2 cellular contexts compared by ENCODE assay signal in the genomic region with DNA sequence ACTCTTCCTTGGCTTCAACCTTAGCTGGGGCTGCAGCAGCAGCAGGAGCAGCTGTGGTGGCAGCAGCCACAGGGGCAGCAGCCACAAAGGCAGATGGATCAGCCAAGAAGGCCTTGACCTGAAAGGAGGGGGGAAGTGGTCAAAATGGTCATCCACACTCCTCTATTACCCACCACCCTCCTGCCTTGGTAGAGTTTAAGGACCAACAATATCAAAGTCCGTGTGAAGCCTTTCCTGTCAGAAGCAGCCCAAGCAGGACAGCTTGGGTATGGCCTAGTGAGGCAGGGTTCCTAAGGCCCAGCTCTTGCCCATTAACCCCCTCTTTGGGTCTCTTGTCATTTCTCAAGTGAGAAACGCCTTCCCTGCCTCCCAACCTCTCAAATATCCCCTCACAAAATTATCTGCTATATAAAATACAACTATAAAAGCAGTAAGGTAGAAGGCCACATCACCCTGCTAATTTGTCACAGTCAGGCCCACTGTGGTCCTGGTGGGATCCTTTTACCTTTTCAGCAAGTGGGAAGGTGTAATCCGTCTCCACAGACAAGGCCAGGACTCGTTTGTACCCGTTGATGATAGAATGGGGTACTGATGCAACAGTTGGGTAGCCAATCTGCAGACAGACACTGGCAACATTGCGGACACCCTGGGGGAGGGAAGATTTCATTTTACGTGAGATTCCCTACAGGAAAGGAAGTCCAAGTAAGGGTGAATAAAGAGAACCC.
TF ChIP-seq lines count a peak whose summit lies in the region.
"Not testable (repeated sequence)": the region's sequence is repeated elsewhere in the genome, so short reads cannot be mapped to it uniquely, and the experiment has no call there.

No MANE protein-coding gene starts in this region.

TF ChIP-seq in K562, 482 proteins besides CTCF, POLR2A, EP300 and RAD21:
- TF ChIP-seq FOXM1 (IDR thresholded peaks at IDR 0.05; ENCODE audit: low read depth), result not testable (repeated sequence)
- TF ChIP-seq FOXM1 (CRISPR knock-in tag; IDR thresholded peaks at IDR 0.05; ENCODE audit: low read depth) (0 out of 2 replicates have a peak, but pooled peaks have one; percentile 29), POLR2B (IDR thresholded peaks at IDR 0.05; ENCODE audit: low read depth, partially characterized antibody) (peak; percentile 31), SUPT5H (IDR thresholded peaks at IDR 0.05) (peak; percentile 66), ZNF347 (CRISPR knock-in tag; IDR thresholded peaks at IDR 0.05; ENCODE audit: low read depth) (peak; percentile 60; the same call in 1 of the 2 replicates), TEAD1 (CRISPR knock-in tag; IDR thresholded peaks at IDR 0.05) (peak in 1 of 2 experiments; percentile 66; a peak in 1 of 4 replicates), ZNF717 (CRISPR knock-in tag; IDR thresholded peaks at IDR 0.05) (0 out of 2 replicates have a peak, but pooled peaks have one; percentile 34), ZNF253 (CRISPR knock-in tag; conservative IDR thresholded peaks at IDR 0.05) (0 out of 2 replicates have a peak, but pooled peaks have one; percentile 26), KLF10 (CRISPR knock-in tag; IDR thresholded peaks at IDR 0.05) (peak; percentile 55; the same call in 1 of the 2 replicates), RBFOX2 (IDR thresholded peaks at IDR 0.05; ENCODE audit: low read depth, low read length) (peak; percentile 56), SPI1 (IDR thresholded peaks at IDR 0.05; ENCODE audit: borderline replicate concordance, low read depth, low read length) (peak; percentile 36; the same call in 1 of the 2 replicates), ILF3 (IDR thresholded peaks at IDR 0.05; ENCODE audit: borderline replicate concordance) (peak; percentile 72; the same call in 1 of the 2 replicates)
- TF ChIP-seq, protein P1, sequence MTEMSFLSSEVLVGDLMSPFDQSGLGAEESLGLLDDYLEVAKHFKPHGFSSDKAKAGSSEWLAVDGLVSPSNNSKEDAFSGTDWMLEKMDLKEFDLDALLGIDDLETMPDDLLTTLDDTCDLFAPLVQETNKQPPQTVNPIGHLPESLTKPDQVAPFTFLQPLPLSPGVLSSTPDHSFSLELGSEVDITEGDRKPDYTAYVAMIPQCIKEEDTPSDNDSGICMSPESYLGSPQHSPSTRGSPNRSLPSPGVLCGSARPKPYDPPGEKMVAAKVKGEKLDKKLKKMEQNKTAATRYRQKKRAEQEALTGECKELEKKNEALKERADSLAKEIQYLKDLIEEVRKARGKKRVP (CRISPR knock-in tag; IDR thresholded peaks at IDR 0.05), result peak; percentile 60; the same call in 1 of the 2 replicates
- TF ChIP-seq, protein P2, sequence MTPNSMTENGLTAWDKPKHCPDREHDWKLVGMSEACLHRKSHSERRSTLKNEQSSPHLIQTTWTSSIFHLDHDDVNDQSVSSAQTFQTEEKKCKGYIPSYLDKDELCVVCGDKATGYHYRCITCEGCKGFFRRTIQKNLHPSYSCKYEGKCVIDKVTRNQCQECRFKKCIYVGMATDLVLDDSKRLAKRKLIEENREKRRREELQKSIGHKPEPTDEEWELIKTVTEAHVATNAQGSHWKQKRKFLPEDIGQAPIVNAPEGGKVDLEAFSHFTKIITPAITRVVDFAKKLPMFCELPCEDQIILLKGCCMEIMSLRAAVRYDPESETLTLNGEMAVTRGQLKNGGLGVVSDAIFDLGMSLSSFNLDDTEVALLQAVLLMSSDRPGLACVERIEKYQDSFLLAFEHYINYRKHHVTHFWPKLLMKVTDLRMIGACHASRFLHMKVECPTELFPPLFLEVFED (CRISPR knock-in tag; conservative IDR thresholded peaks at IDR 0.05), result peak; percentile 85; the same call in 1 of the 2 replicates
- TF ChIP-seq, protein P3, sequence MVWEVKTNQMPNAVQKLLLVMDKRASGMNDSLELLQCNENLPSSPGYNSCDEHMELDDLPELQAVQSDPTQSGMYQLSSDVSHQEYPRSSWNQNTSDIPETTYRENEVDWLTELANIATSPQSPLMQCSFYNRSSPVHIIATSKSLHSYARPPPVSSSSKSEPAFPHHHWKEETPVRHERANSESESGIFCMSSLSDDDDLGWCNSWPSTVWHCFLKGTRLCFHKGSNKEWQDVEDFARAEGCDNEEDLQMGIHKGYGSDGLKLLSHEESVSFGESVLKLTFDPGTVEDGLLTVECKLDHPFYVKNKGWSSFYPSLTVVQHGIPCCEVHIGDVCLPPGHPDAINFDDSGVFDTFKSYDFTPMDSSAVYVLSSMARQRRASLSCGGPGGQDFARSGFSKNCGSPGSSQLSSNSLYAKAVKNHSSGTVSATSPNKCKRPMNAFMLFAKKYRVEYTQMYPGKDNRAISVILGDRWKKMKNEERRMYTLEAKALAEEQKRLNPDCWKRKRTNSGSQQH (CRISPR knock-in tag; IDR thresholded peaks at IDR 0.05), result 0 out of 2 replicates have a peak, but pooled peaks have one; percentile 28
- TF ChIP-seq, protein P4, sequence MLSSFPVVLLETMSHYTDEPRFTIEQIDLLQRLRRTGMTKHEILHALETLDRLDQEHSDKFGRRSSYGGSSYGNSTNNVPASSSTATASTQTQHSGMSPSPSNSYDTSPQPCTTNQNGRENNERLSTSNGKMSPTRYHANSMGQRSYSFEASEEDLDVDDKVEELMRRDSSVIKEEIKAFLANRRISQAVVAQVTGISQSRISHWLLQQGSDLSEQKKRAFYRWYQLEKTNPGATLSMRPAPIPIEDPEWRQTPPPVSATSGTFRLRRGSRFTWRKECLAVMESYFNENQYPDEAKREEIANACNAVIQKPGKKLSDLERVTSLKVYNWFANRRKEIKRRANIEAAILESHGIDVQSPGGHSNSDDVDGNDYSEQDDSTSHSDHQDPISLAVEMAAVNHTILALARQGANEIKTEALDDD (IDR thresholded peaks at IDR 0.05), result peak; percentile 56
- TF ChIP-seq, protein P5, sequence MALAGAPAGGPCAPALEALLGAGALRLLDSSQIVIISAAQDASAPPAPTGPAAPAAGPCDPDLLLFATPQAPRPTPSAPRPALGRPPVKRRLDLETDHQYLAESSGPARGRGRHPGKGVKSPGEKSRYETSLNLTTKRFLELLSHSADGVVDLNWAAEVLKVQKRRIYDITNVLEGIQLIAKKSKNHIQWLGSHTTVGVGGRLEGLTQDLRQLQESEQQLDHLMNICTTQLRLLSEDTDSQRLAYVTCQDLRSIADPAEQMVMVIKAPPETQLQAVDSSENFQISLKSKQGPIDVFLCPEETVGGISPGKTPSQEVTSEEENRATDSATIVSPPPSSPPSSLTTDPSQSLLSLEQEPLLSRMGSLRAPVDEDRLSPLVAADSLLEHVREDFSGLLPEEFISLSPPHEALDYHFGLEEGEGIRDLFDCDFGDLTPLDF (CRISPR knock-in tag; IDR thresholded peaks at IDR 0.05), result peak; percentile 45; the same call in 1 of the 2 replicates

TF ChIP-seq in HepG2, 621 proteins besides CTCF, POLR2A, EP300 and RAD21:
- TF ChIP-seq RBFOX2 (IDR thresholded peaks at IDR 0.05; ENCODE audit: low read depth, low read length), result 0 out of 2 replicates have a peak, but pooled peaks have one; percentile 44
- peak; percentile 70 for TF ChIP-seq RBM22 (optimal IDR thresholded peaks at IDR 0.05; ENCODE audit: low read length)
- 0 out of 2 replicates have a peak, but pooled peaks have one; percentile 50 for TF ChIP-seq POLR2AphosphoS5 (IDR thresholded peaks at IDR 0.05; ENCODE audit: low read depth, low read length)
- peak; percentile 50; the same call in 1 of the 2 replicates for TF ChIP-seq POLR2G (IDR thresholded peaks at IDR 0.05; ENCODE audit: low read depth, low read length)
